Comparison of ENCODE assay signal across 8 cellular contexts in genomic region chr11:66478823-66479740, GRCh38. TPM values are rescaled to one million over a fixed set of nuclear protein-coding genes. Genes with fewer than 3 reads are reported as not detected.
DNase-seq lines count a peak whose midpoint lies in the region; ATAC-seq and TF ChIP-seq lines count a peak whose summit lies in the region.

No MANE protein-coding gene starts in this region.

- H3K27me3 Mint-ChIP-seq in activated CD8-positive, alpha-beta T cell treated with anti-CD3 and anti-CD28 coated beads for 36 hours, result no peaks in the 10 kb centered on the region
- H3K27me3 Mint-ChIP-seq in nephron (ENCODE audit: low read depth), result no peaks in the 10 kb centered on the region

- H3K4me3 Mint-ChIP-seq in activated CD8-positive, alpha-beta T cell treated with anti-CD3 and anti-CD28 coated beads for 36 hours, result peak overlapping the region; percentile 83
- peak overlapping the region; percentile 93 to 95 (median 94) for H3K4me3 Mint-ChIP-seq in nephron

- ATAC-seq in activated CD8-positive, alpha-beta T cell treated with anti-CD3 and anti-CD28 coated beads for 36 hours, result no peak
- no peak for ATAC-seq in HG03378 (IDR thresholded peaks at IDR 0.05; ENCODE audit: unreplicated experiment)

- H3K27ac ChIP-seq in fibroblast of lung (ENCODE audit: insufficient read depth, low read length), result peak overlapping the region; percentile 97

- H3K9me3 ChIP-seq in fibroblast of lung (ENCODE audit: control insufficient read depth, insufficient read depth, low read depth, low read length), result no peaks in the 10 kb centered on the region

- peak overlapping the region; percentile 96 for H3K9ac ChIP-seq in fibroblast of lung (ENCODE audit: insufficient read depth, low read length)

- H3K36me3 Mint-ChIP-seq in activated CD8-positive, alpha-beta T cell treated with anti-CD3 and anti-CD28 coated beads for 36 hours (ENCODE audit: low read depth), result peaks cover 8% of the 10 kb centered on the region
- H3K36me3 Mint-ChIP-seq in nephron (ENCODE audit: low read depth), result no peaks in the 10 kb centered on the region

- H3K9me3 Mint-ChIP-seq in activated CD8-positive, alpha-beta T cell treated with anti-CD3 and anti-CD28 coated beads for 36 hours, result no peaks in the 10 kb centered on the region
- no peaks in the 10 kb centered on the region for H3K9me3 Mint-ChIP-seq in nephron

- TF ChIP-seq CTCF in activated CD8-positive, alpha-beta T cell treated with anti-CD3 and anti-CD28 coated beads for 36 hours (IDR thresholded peaks at IDR 0.05), result peak; percentile 95
- TF ChIP-seq CTCF in fibroblast of lung (conservative IDR thresholded peaks at IDR 0.05 in 1 of 2, IDR thresholded peaks at IDR 0.05 in 1 of 2; ENCODE audit: low read depth in 1 of 2, low read length in 2 of 2) (peak; percentile 72 to 76), nephron (IDR thresholded peaks at IDR 0.05; ENCODE audit: unreplicated experiment in 3 of 3) (peak; percentile 64 to 76 (median 67))

- peak overlapping the region; percentile 95 for H3K4me2 ChIP-seq in fibroblast of lung (ENCODE audit: extremely low read depth, insufficient read depth, low read length)

- H3K79me2 ChIP-seq in fibroblast of lung (ENCODE audit: control insufficient read depth, insufficient read depth, low read length), result peaks cover 5% of the 10 kb centered on the region

- H3K4me1 ChIP-seq in fibroblast of lung (ENCODE audit: control insufficient read depth, extremely low read depth, insufficient read depth, low read length), result peaks cover 3% of the 10 kb centered on the region

- H3K36me3 ChIP-seq in fibroblast of lung (ENCODE audit: control insufficient read depth, insufficient read depth, low read length), result peaks cover 5% of the 10 kb centered on the region

- POLR2A ChIA-PET in activated CD8-positive, alpha-beta T cell treated with anti-CD3 and anti-CD28 coated beads for 36 hours (lab: Charles Lee), result interaction anchor here (0.6 to 2.2 kb wide), 12 partner anchors 8 to 934 kb away, joined by 3 to 11 read pairs (median 3); partner anchors contain the start of genes MRPL11, PELI3 and SLC29A2

- peak overlapping the region; percentile 17 for H2AFZ ChIP-seq in fibroblast of lung (ENCODE audit: low read length)

- no peaks in the 10 kb centered on the region for H3K27me3 ChIP-seq in fibroblast of lung (ENCODE audit: control insufficient read depth, insufficient read depth, low read length)

- intact Hi-C loops in activated CD8-positive, alpha-beta T cell treated with anti-CD3 and anti-CD28 coated beads for 36 hours (cut with micrococcal nuclease), result loop anchor here (5.0 kb wide), 1 partner anchor 72 kb away; no protein-coding TSS in a partner anchor

- DNase-seq in NCI-H1417 (lab: John Stamatoyannopoulos, UW), result peak in 2 of 3 experiments; percentile 16 to 71
- DNase-seq in NCI-H1417 treated with DMSO at 0.1 percent for 48 hours (lab: John Stamatoyannopoulos, UW), result no peak
- DNase-seq in LoVo (ENCODE audit: low spot score), result peak; percentile 31
- peak; percentile 68 for DNase-seq in activated CD8-positive, alpha-beta T cell treated with anti-CD3 and anti-CD28 coated beads for 36 hours
- peak; percentile 44 to 47 for DNase-seq in fibroblast of lung (ENCODE audit: low read depth in 2 of 2)
- no peak for DNase-seq in NCI-H510A treated with DMSO at 0.1 percent for 48 hours (lab: John Stamatoyannopoulos, UW)

- CTCF ChIA-PET in activated CD8-positive, alpha-beta T cell treated with anti-CD3 and anti-CD28 coated beads for 36 hours (lab: Charles Lee), result interaction anchor here (0.7 to 3.2 kb wide), 23 partner anchors 8 to 166 kb away, joined by 3 to 36 read pairs (median 3); partner anchors contain the start of genes CTSF, MRPL11 and PELI3

- peak overlapping the region; percentile 74 to 97 (median 87) for H3K4me3 ChIP-seq in fibroblast of lung (replicated peaks in 1 of 4; ENCODE audit: control extremely low read depth in 1 of 4, insufficient read depth in 1 of 4, low read depth in 3 of 4, low read length in 4 of 4)

- peaks cover 26% of the 10 kb centered on the region for H3K4me1 Mint-ChIP-seq in activated CD8-positive, alpha-beta T cell treated with anti-CD3 and anti-CD28 coated beads for 36 hours (ENCODE audit: low read depth)
- peaks cover 32% of the 10 kb centered on the region for H3K4me1 Mint-ChIP-seq in nephron

- H3K27ac Mint-ChIP-seq in activated CD8-positive, alpha-beta T cell treated with anti-CD3 and anti-CD28 coated beads for 36 hours, result peak overlapping the region; percentile 91
- H3K27ac Mint-ChIP-seq in nephron, result peak overlapping the region; percentile 80 to 96 (median 84)

- no peaks in the 10 kb centered on the region for H4K20me1 ChIP-seq in fibroblast of lung (ENCODE audit: control insufficient read depth, extremely low read depth, insufficient read depth, low read length)

RNA-seq across cellular contexts. Expression of gene DPP3, which starts 1.2 kb away (rescaled TPM):
- 10 to 100 TPM; 72.4 to 75.8 TPM for total RNA-seq in activated CD8-positive, alpha-beta T cell treated with anti-CD3 and anti-CD28 coated beads for 36 hours
- 28.2 and 39.6 TPM in 2 replicates for total RNA-seq in fibroblast of lung
- polyA plus RNA-seq in fibroblast of lung, result 33.6 and 42.1 TPM in 2 replicates
- polyA plus RNA-seq in fibroblast of lung (2012), result 41.5 and 54.8 TPM in 2 replicates
- 66.6 and 187 TPM in 2 replicates for polyA minus RNA-seq in fibroblast of lung (ENCODE audit: low replicate concordance)

RNA-seq across cellular contexts. Expression of gene PELI3, which starts 12.4 kb away (rescaled TPM):
- 10 to 100 TPM in 1 of 2 experiments, 1 to 10 TPM in 1; 6.7 to 10.5 TPM for total RNA-seq in activated CD8-positive, alpha-beta T cell treated with anti-CD3 and anti-CD28 coated beads for 36 hours
- 16.2 and 20.3 TPM in 2 replicates for total RNA-seq in fibroblast of lung
- polyA plus RNA-seq in fibroblast of lung, result 5.0 and 5.1 TPM in 2 replicates
- 7.8 and 8.1 TPM in 2 replicates for polyA plus RNA-seq in fibroblast of lung (2012)
- polyA minus RNA-seq in fibroblast of lung (ENCODE audit: low replicate concordance), result 19.5 and 27.2 TPM in 2 replicates

RNA-seq across cellular contexts. Expression of gene BBS1, which starts 31.4 kb away (rescaled TPM):
- 1 to 10 TPM; 7.7 to 7.9 TPM for total RNA-seq in activated CD8-positive, alpha-beta T cell treated with anti-CD3 and anti-CD28 coated beads for 36 hours
- 20.3 and 20.5 TPM in 2 replicates for total RNA-seq in fibroblast of lung
- polyA plus RNA-seq in fibroblast of lung, result 11.6 and 16.5 TPM in 2 replicates
- 9.9 and 11.7 TPM in 2 replicates for polyA plus RNA-seq in fibroblast of lung (2012)
- polyA minus RNA-seq in fibroblast of lung (ENCODE audit: low replicate concordance), result 45.3 and 60.9 TPM in 2 replicates

RNA-seq across cellular contexts. Expression of gene MRPL11, which starts 40.4 kb away (rescaled TPM):
- total RNA-seq in activated CD8-positive, alpha-beta T cell treated with anti-CD3 and anti-CD28 coated beads for 36 hours, result 100 to 1,000 TPM; 135 to 142 TPM
- 32.7 and 39.3 TPM in 2 replicates for total RNA-seq in fibroblast of lung
- polyA plus RNA-seq in fibroblast of lung, result 35.7 and 55.9 TPM in 2 replicates
- polyA plus RNA-seq in fibroblast of lung (2012), result 49.3 and 82.5 TPM in 2 replicates
- 44.4 and 96.5 TPM in 2 replicates for polyA minus RNA-seq in fibroblast of lung (ENCODE audit: low replicate concordance)

RNA-seq across cellular contexts. Expression of gene NPAS4, which starts 58.2 kb away (rescaled TPM):
- under 1 TPM in 1 of 2 experiments, not detected in 1; 0.11 TPM for total RNA-seq in activated CD8-positive, alpha-beta T cell treated with anti-CD3 and anti-CD28 coated beads for 36 hours
- total RNA-seq in fibroblast of lung, result not detected in 2 replicates
- 0.08 and 0.16 TPM in 2 replicates for polyA plus RNA-seq in fibroblast of lung
- 0.14 TPM in 1 of 2 replicates, not detected in the other for polyA plus RNA-seq in fibroblast of lung (2012)
- polyA minus RNA-seq in fibroblast of lung (ENCODE audit: low replicate concordance), result not detected in 2 replicates

Comparison
In these comparisons a context has a peak if more than half of its experiments do, and no peak if none do; other contexts are left out.
1. DNase-seq: peak in NCI-H1417 (2 of 3), LoVo (single experiment), activated CD8-positive, alpha-beta T cell treated with anti-CD3 and anti-CD28 coated beads for 36 hours (single experiment) and fibroblast of lung (2 of 2); none in NCI-H1417 treated with DMSO at 0.1 percent for 48 hours (single experiment) and NCI-H510A treated with DMSO at 0.1 percent for 48 hours (single experiment).
2. Peak in every context shown above with its lines, with median percentiles within 50 percentile points of each other: CTCF ChIP-seq.